ENCODE assay signal across 33 cellular contexts in the genomic region with DNA sequence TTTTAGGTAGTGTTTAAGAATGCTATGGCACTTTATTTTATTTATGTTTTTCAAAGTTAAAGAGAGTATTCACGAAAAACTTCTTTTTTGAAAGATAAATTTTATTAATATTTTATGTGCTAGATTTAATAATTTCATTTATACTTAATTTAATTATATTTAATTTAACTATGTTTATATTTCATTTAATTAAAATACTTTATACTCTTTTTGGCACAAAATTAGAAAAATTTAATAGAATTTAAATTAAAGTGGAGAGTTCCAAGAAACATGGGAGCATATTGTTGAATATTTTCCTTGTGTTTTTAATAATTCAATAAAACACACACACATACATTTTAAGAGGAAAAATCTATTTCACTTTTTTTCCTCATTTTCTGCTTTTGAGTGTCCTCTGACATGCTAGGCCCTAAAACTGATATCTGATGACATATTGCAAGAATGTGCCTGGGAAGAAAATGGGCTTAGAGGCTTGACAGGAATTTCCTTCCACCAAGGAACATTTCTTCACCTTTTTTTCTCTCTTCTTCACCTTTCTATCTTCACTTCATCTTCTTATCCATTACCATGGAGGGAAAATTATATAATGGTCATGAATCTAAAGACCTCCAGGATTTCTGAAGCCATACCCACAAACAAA. TPM values are rescaled to one million over a fixed set of nuclear protein-coding genes. Genes with fewer than 3 reads are reported as not detected.
A peak's percentile ranks its signal among the peaks of the same experiment; 100 is the strongest.
DNase-seq lines count a peak whose midpoint lies in the region; ATAC-seq, FAIRE-seq and TF ChIP-seq lines count a peak whose summit lies in the region.
"Had no signal": no experiment of that assay in that cellular context is flagged by ENCODE, and none has a peak within 500 bp of the region (broad histone marks: within the 10 kb centered on the region; RNA-seq: fewer than 3 reads in every experiment).

No MANE protein-coding gene starts in this region.

- DNase-seq in WTC11 (ENCODE audit: low spot score) (no peak), frontal cortex (ENCODE audit: low spot score in 2 of 2) (no peak), NCI-H1417 treated with DMSO at 0.1 percent for 48 hours (lab: John Stamatoyannopoulos, UW) (no peak), Right ventricle myocardium superior (no peak)
- DNase-seq in stimulated activated CD4-positive, alpha-beta T cell treated with anti-CD3 and anti-CD28 coated beads, Interleukin-12 subunit alpha, Interleukin-12 subunit beta, amount 100 ng/mL, for 4 hours: no peak
- DNase-seq: activated CD4-positive, alpha-beta T cell treated with anti-CD3 and anti-CD28 coated beads, Interleukin-2, amount 10 ng/mL, durations not matched to agents 24 days and 14 days; Calu3; CD4-positive, CD25-positive, alpha-beta regulatory T cell; cortex of kidney; effector memory CD8-positive, alpha-beta T cell; foreskin keratinocyte; GOT3; HFFc6; hypothalamus; MV-4-11; NCI-H2107; NCI-H345; NCI-H748 treated with DMSO at 0.1 percent for 48 hours; Peyer's patch; SIG-M5; stimulated activated naive CD4-positive, alpha-beta T cell; SW 1271; upper lobe of right lung had no signal

- TF ChIP-seq RAD21 in neural cell (conservative IDR thresholded peaks at IDR 0.05): no peak

- POLR2A ChIA-PET in WTC11 (lab: Charles Lee): no interaction called here

- H3F3A ChIP-seq in neural cell (ENCODE audit: insufficient read depth, low read length, poor library complexity, severe bottlenecking): no peaks in the 10 kb centered on the region

- peak; percentile 89 for FAIRE-seq in A204.1 (lab: Jason Lieb, UNC)
- peak; percentile 95 for FAIRE-seq in frontal cortex (lab: Jason Lieb, UNC)
- FAIRE-seq: GM19239 had no signal

- H3K4me2 ChIP-seq in neural cell (ENCODE audit: low read length): no peak overlapping the region

- no peak overlapping the region for H3K27ac Mint-ChIP-seq in WTC11
- H3K27ac Mint-ChIP-seq: activated CD4-positive, alpha-beta T cell treated with anti-CD3 and anti-CD28 coated beads, Interleukin-2, amount 10 ng/mL, durations not matched to agents 24 days and 14 days; activated naive CD4-positive, alpha-beta T cell treated with anti-CD3 and anti-CD28 coated beads, Interleukin-2, amount 50 U/mL, for 72 hours; CD4-positive, CD25-positive, alpha-beta regulatory T cell; effector memory CD8-positive, alpha-beta T cell; HFFc6 had no signal

- ATAC-seq in WTC11: no peak
- ATAC-seq in Right ventricle myocardium superior (ENCODE audit: poor library complexity): no peak
- ATAC-seq in GM21529 (IDR thresholded peaks at IDR 0.05; ENCODE audit: unreplicated experiment): no peak
- ATAC-seq: activated naive CD4-positive, alpha-beta T cell treated with anti-CD3 and anti-CD28 coated beads, Interleukin-2, amount 50 U/mL, for 72 hours; effector memory CD8-positive, alpha-beta T cell; esophagus mucosa; foreskin keratinocyte; left lobe of liver; upper lobe of right lung had no signal

- no peak for TF ChIP-seq CTCF in WTC11 (IDR thresholded peaks at IDR 0.05)
- TF ChIP-seq CTCF in neural cell (IDR thresholded peaks at IDR 0.05; ENCODE audit: poor library complexity, severe bottlenecking): no peak

- H3K27me3 Mint-ChIP-seq in WTC11 (ENCODE audit: low read depth): no peaks in the 10 kb centered on the region
- H3K27me3 Mint-ChIP-seq: activated CD4-positive, alpha-beta T cell treated with anti-CD3 and anti-CD28 coated beads, Interleukin-2, amount 10 ng/mL, durations not matched to agents 24 days and 14 days; CD4-positive, CD25-positive, alpha-beta regulatory T cell; effector memory CD8-positive, alpha-beta T cell had no signal

- no peaks in the 10 kb centered on the region for H3K9me3 ChIP-seq in neural cell (ENCODE audit: low read length)
- H3K9me3 ChIP-seq: Peyer's patch, suprapubic skin, upper lobe of right lung had no signal

- H3K36me3 ChIP-seq in neural cell (ENCODE audit: insufficient read depth, low read length): no peaks in the 10 kb centered on the region
- H3K36me3 ChIP-seq: Peyer's patch, suprapubic skin, upper lobe of right lung had no signal

- intact Hi-C loops in Right ventricle myocardium superior (cut with DNase I): no loop called here

- H3K27me3 ChIP-seq in neural cell (ENCODE audit: insufficient read depth, low read depth, low read length): no peaks in the 10 kb centered on the region
- H3K27me3 ChIP-seq: foreskin keratinocyte, Peyer's patch, suprapubic skin, upper lobe of right lung had no signal

- peaks cover 12% of the 10 kb centered on the region for H3K9me3 Mint-ChIP-seq in WTC11
- H3K9me3 Mint-ChIP-seq: activated CD4-positive, alpha-beta T cell treated with anti-CD3 and anti-CD28 coated beads, Interleukin-2, amount 10 ng/mL, durations not matched to agents 24 days and 14 days had no signal

- H3K4me3 Mint-ChIP-seq in WTC11: no peak overlapping the region
- H3K4me3 Mint-ChIP-seq: activated CD4-positive, alpha-beta T cell treated with anti-CD3 and anti-CD28 coated beads, Interleukin-2, amount 10 ng/mL, durations not matched to agents 24 days and 14 days; CD4-positive, CD25-positive, alpha-beta regulatory T cell; effector memory CD8-positive, alpha-beta T cell; HFFc6 had no signal

- TF ChIP-seq EP300 in neural cell (conservative IDR thresholded peaks at IDR 0.05; ENCODE audit: poor library complexity, severe bottlenecking): no peak

- H3K9me2 ChIP-seq in neural cell (ENCODE audit: insufficient read depth, low read length): no peaks in the 10 kb centered on the region

- no peaks in the 10 kb centered on the region for H3K79me2 ChIP-seq in neural cell (replicated peaks; ENCODE audit: insufficient read depth, low read length)

- no peaks in the 10 kb centered on the region for H4K20me1 ChIP-seq in neural cell (ENCODE audit: insufficient read depth)

- peak overlapping the region; percentile 27 for H3K27ac ChIP-seq in neural cell (ENCODE audit: low read length)
- H3K27ac ChIP-seq: 22Rv1, foreskin keratinocyte, Peyer's patch, suprapubic skin, upper lobe of right lung had no signal

- H3K36me3 Mint-ChIP-seq in WTC11: peaks cover 13% of the 10 kb centered on the region
- H3K36me3 Mint-ChIP-seq: activated naive CD4-positive, alpha-beta T cell treated with anti-CD3 and anti-CD28 coated beads, Interleukin-2, amount 50 U/mL, for 72 hours; CD4-positive, CD25-positive, alpha-beta regulatory T cell had no signal

- H2AFZ ChIP-seq in neural cell (ENCODE audit: low read depth, low read length): no peak overlapping the region

- CTCF ChIA-PET in WTC11 (lab: Charles Lee): no interaction called here

- H3K9ac ChIP-seq in neural cell (ENCODE audit: low read length): no peak overlapping the region

- peaks cover 43% of the 10 kb centered on the region for H3K4me1 Mint-ChIP-seq in WTC11
- H3K4me1 Mint-ChIP-seq: activated CD4-positive, alpha-beta T cell treated with anti-CD3 and anti-CD28 coated beads, Interleukin-2, amount 10 ng/mL, durations not matched to agents 24 days and 14 days; CD4-positive, CD25-positive, alpha-beta regulatory T cell had no signal

- no peak overlapping the region for H3K4me3 ChIP-seq in neural cell (ENCODE audit: low read length)
- H3K4me3 ChIP-seq: Peyer's patch, suprapubic skin, upper lobe of right lung had no signal

TF ChIP-seq in WTC11, 78 proteins besides CTCF, POLR2A, EP300 and RAD21 (continues in another document):
- no peak for TF ChIP-seq ZNF396 (CRISPR knock-in tag; IDR thresholded peaks at IDR 0.05; ENCODE audit: borderline replicate concordance)
- TF ChIP-seq, protein P1, sequence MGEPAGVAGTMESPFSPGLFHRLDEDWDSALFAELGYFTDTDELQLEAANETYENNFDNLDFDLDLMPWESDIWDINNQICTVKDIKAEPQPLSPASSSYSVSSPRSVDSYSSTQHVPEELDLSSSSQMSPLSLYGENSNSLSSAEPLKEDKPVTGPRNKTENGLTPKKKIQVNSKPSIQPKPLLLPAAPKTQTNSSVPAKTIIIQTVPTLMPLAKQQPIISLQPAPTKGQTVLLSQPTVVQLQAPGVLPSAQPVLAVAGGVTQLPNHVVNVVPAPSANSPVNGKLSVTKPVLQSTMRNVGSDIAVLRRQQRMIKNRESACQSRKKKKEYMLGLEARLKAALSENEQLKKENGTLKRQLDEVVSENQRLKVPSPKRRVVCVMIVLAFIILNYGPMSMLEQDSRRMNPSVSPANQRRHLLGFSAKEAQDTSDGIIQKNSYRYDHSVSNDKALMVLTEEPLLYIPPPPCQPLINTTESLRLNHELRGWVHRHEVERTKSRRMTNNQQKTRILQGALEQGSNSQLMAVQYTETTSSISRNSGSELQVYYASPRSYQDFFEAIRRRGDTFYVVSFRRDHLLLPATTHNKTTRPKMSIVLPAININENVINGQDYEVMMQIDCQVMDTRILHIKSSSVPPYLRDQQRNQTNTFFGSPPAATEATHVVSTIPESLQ (CRISPR knock-in tag; IDR thresholded peaks at IDR 0.05): no peak
- no peak for TF ChIP-seq ELF4 (CRISPR knock-in tag; IDR thresholded peaks at IDR 0.05; ENCODE audit: low read depth)
- TF ChIP-seq HMGA2 (CRISPR knock-in tag; IDR thresholded peaks at IDR 0.05): peak; percentile 91
- no peak for TF ChIP-seq NFE2L1 (CRISPR knock-in tag; IDR thresholded peaks at IDR 0.05)

TF ChIP-seq in neural cell, 6 proteins besides CTCF, POLR2A, EP300 and RAD21 (continues in another document):
- TF ChIP-seq POLR2AphosphoS5 (IDR thresholded peaks at IDR 0.05) (no peak), EZH2 (IDR thresholded peaks at IDR 0.05; ENCODE audit: borderline replicate concordance, insufficient read depth, low read length, poor library complexity, severe bottlenecking) (no peak), MXI1 (conservative IDR thresholded peaks at IDR 0.05; ENCODE audit: poor library complexity, severe bottlenecking) (no peak)

RNA-seq across cellular contexts. Expression of gene ARHGAP28, which starts 15.4 kb away (rescaled TPM):
- total RNA-seq in WTC11 (2021) (10.5 to 14.8 TPM (median 10.7 TPM) in 3 replicates), frontal cortex (15.9 TPM), Right ventricle myocardium superior (1.1 TPM)
- polyA plus RNA-seq in neural cell: 9.8 and 10.3 TPM in 2 replicates
- 28.7 and 32.3 TPM in 2 replicates for polyA minus RNA-seq in neural cell
- total RNA-seq: activated CD4-positive, alpha-beta T cell treated with anti-CD3 and anti-CD28 coated beads, Interleukin-2, amount 10 ng/mL, durations not matched to agents 24 days and 14 days; activated CD8-positive, alpha-beta memory T cell treated with anti-CD3 and anti-CD28 coated beads for 36 hours; activated naive CD4-positive, alpha-beta T cell treated with anti-CD3 and anti-CD28 coated beads, Interleukin-2, amount 50 U/mL, for 72 hours; Calu3; CD4-positive, CD25-positive, alpha-beta regulatory T cell had no signal
- polyA plus RNA-seq: CD4-positive, CD25-positive, alpha-beta regulatory T cell had no signal
